In genomic region chr19:50362030-50362412, GRCh38 we compare ENCODE assay signal across 32 cellular contexts. TPM values are rescaled to one million over a fixed set of nuclear protein-coding genes. Genes with fewer than 3 reads are reported as not detected.
DNase-seq lines count a peak whose midpoint lies in the region; ATAC-seq, FAIRE-seq and TF ChIP-seq lines count a peak whose summit lies in the region.
"Had no signal": no experiment of that assay in that cellular context is flagged by ENCODE, and none has a peak within 500 bp of the region (broad histone marks: within the 10 kb centered on the region; RNA-seq: fewer than 3 reads in every experiment).

No MANE protein-coding gene starts in this region.

- no peak for TF ChIP-seq POLR2A in K562 (conservative IDR thresholded peaks at IDR 0.05)

- H3K9ac ChIP-seq in K562 (ENCODE audit: insufficient read depth in 1 of 2, low read depth in 2 of 2, low read length in 2 of 2) = no peak overlapping the region; a peak in 1 of 4 replicates

- FAIRE-seq in K562 (lab: Jason Lieb, UNC) = no peak
- FAIRE-seq: HTR-8/SVneo, islet of Langerhans had no signal

- H3K27me3 ChIP-seq in K562 (ENCODE audit: control insufficient read depth in 2 of 2, insufficient read depth in 2 of 2, low read length in 2 of 2) (no peaks in the 10 kb centered on the region), SJCRH30 (0 out of 2 replicates have a peak, but pooled peaks cover 3% of the 10 kb centered on the region)

- peaks cover 28% of the 10 kb centered on the region for H3K79me2 ChIP-seq in K562 (ENCODE audit: control insufficient read depth, insufficient read depth, low read length)

- 44% methylated on average over 6 of the region's 7 CpGs for WGBS in K562 (ENCODE audit: insufficient coverage, low coverage, missing lambda C conversion rate)

- H3K9me3 ChIP-seq in K562 (replicated peaks; ENCODE audit: control insufficient read depth, insufficient read depth, low read depth, low read length) (no peaks in the 10 kb centered on the region), SJCRH30 (replicated peaks) (no peaks in the 10 kb centered on the region)
- H3K9me3 ChIP-seq: left ventricle myocardium inferior had no signal

- TF ChIP-seq EP300 in K562 (IDR thresholded peaks at IDR 0.05; ENCODE audit: low read length) = no peak

- in situ Hi-C loops in K562 (cut with MboI) = no loop called here

- no peak overlapping the region for H3K4me3 ChIP-seq in K562
- no peak overlapping the region for H3K4me3 ChIP-seq in SJCRH30
- H3K4me3 ChIP-seq: coronary artery, left ventricle myocardium inferior, PC-9 had no signal

- TF ChIP-seq CTCF in K562 (IDR thresholded peaks at IDR 0.05 in 2 of 3, conservative IDR thresholded peaks at IDR 0.05 in 1 of 3; ENCODE audit: insufficient read depth in 2 of 3, low read depth in 1 of 3, low read length in 3 of 3) (no peak), HFFc6 (IDR thresholded peaks at IDR 0.05) (no peak)

- DNase-seq in activated naive CD4-positive, alpha-beta T cell treated with anti-CD3 and anti-CD28 coated beads for 36 hours = peak; percentile 49
- DNase-seq in activated naive CD4-positive, alpha-beta T cell treated with Interleukin-2 at 50 U/mL for 16 hours = no peak
- DNase-seq in activated T-helper 2 cell treated with anti-CD3 and anti-CD28 coated beads, Interferon-gamma antibody, Interleukin-2, Interleukin-4, amounts not matched to agents 10 μg/mL and 5 μg/mL and 100 μg/mL, durations not matched to agents 14 hours and 24 hours and 36 hours (ENCODE audit: low spot score) = no peak
- DNase-seq in K562 (ENCODE audit: extremely low read depth in 1 of 4, low spot score in 3 of 4) (no peak), HFFc6 (no peak), SJCRH30 (no peak)
- DNase-seq in stimulated activated naive CD8-positive, alpha-beta T cell treated with anti-CD3 and anti-CD28 coated beads, Interleukin-15, amount 100 ng/mL, for 72 hours = no peak
- DNase-seq: activated effector memory CD4-positive, alpha-beta T cell treated with Interleukin-2 at 50 U/mL for 16 hours; DMS79 treated with DMSO at 0.1 percent for 48 hours; effector memory CD4-positive, alpha-beta T cell; GF-D8; glutamatergic neuron; H9; KBM-7; left ventricle myocardium inferior; naive B cell; NCI-H1105 treated with DMSO at 0.1 percent for 48 hours; NCI-H1930; NCI-H524 treated with DMSO at 0.1 percent for 48 hours; T-helper 9 cell had no signal

- no TSS peak for BruUV-seq in K562 (replicated peaks; lab: Mats Ljungman, UMichigan)

- peaks cover 33% of the 10 kb centered on the region for H3K36me3 Mint-ChIP-seq in activated naive CD4-positive, alpha-beta T cell treated with anti-CD3 and anti-CD28 coated beads for 36 hours (ENCODE audit: low read depth)
- H3K36me3 Mint-ChIP-seq in activated T-helper 2 cell treated with anti-CD3 and anti-CD28 coated beads, Interferon-gamma antibody, Interleukin-2, Interleukin-4, amounts not matched to agents 10 μg/mL and 5 μg/mL and 100 μg/mL, durations not matched to agents 14 hours and 24 hours and 36 hours (ENCODE audit: low read depth) = peaks cover 24% of the 10 kb centered on the region
- no peaks in the 10 kb centered on the region for H3K36me3 Mint-ChIP-seq in HFFc6 (ENCODE audit: low read depth)

- peak overlapping the region; percentile 70 for H3K4me2 ChIP-seq in K562 (ENCODE audit: insufficient read depth, low read length)
- H3K4me2 ChIP-seq: PC-9 had no signal

- peaks cover 51 to 55% of the 10 kb centered on the region in 2 experiments for H3K4me1 ChIP-seq in K562 (replicated peaks in 1 of 2; ENCODE audit: control insufficient read depth in 2 of 2, insufficient read depth in 2 of 2, low read length in 2 of 2)
- H3K4me1 ChIP-seq in SJCRH30 = no peaks in the 10 kb centered on the region

- no peak overlapping the region for H2AFZ ChIP-seq in K562 (ENCODE audit: low read depth, low read length)
- H2AFZ ChIP-seq: PC-9 had no signal

- H3K4me1 Mint-ChIP-seq in activated naive CD4-positive, alpha-beta T cell treated with anti-CD3 and anti-CD28 coated beads for 36 hours (ENCODE audit: low read depth) = peaks cover 75% of the 10 kb centered on the region
- peaks cover 65% of the 10 kb centered on the region for H3K4me1 Mint-ChIP-seq in activated T-helper 2 cell treated with anti-CD3 and anti-CD28 coated beads, Interferon-gamma antibody, Interleukin-2, Interleukin-4, amounts not matched to agents 10 μg/mL and 5 μg/mL and 100 μg/mL, durations not matched to agents 14 hours and 24 hours and 36 hours (ENCODE audit: low read depth)
- peaks cover 90% of the 10 kb centered on the region for H3K4me1 Mint-ChIP-seq in stimulated activated naive CD8-positive, alpha-beta T cell treated with anti-CD3 and anti-CD28 coated beads, Interleukin-15, amount 100 ng/mL, for 72 hours
- H3K4me1 Mint-ChIP-seq in HFFc6 (ENCODE audit: low read depth) = no peaks in the 10 kb centered on the region
- H3K4me1 Mint-ChIP-seq: mesothelial cell of epicardium had no signal

- no peaks in the 10 kb centered on the region; the same call in 2 of the 3 replicates for H3K36me3 ChIP-seq in K562 (ENCODE audit: control insufficient read depth, insufficient read depth, low read length)
- no peaks in the 10 kb centered on the region for H3K36me3 ChIP-seq in SJCRH30
- H3K36me3 ChIP-seq: left ventricle myocardium inferior had no signal

- H3K4me3 Mint-ChIP-seq in activated naive CD4-positive, alpha-beta T cell treated with anti-CD3 and anti-CD28 coated beads for 36 hours = peak overlapping the region; percentile 22
- peak overlapping the region; percentile 1 for H3K4me3 Mint-ChIP-seq in activated T-helper 2 cell treated with anti-CD3 and anti-CD28 coated beads, Interferon-gamma antibody, Interleukin-2, Interleukin-4, amounts not matched to agents 10 μg/mL and 5 μg/mL and 100 μg/mL, durations not matched to agents 14 hours and 24 hours and 36 hours (ENCODE audit: low read depth)
- H3K4me3 Mint-ChIP-seq in stimulated activated naive CD8-positive, alpha-beta T cell treated with anti-CD3 and anti-CD28 coated beads, Interleukin-15, amount 100 ng/mL, for 72 hours = peak overlapping the region; percentile 69 to 70
- H3K4me3 Mint-ChIP-seq in HFFc6 = no peak overlapping the region
- H3K4me3 Mint-ChIP-seq: H9, mesothelial cell of epicardium, type B pancreatic cell had no signal

- intact Hi-C loops in activated naive CD4-positive, alpha-beta T cell treated with anti-CD3 and anti-CD28 coated beads for 36 hours (cut with micrococcal nuclease) = loop anchor here (1.0 to 10.0 kb wide), 2 partner anchors 22 to 293 kb away; partner anchors contain the start of gene POLD1
- intact Hi-C loops in activated T-helper 2 cell treated with anti-CD3 and anti-CD28 coated beads, Interferon-gamma antibody, Interleukin-2, Interleukin-4, amounts not matched to agents 10 μg/mL and 5 μg/mL and 100 μg/mL, durations not matched to agents 14 hours and 24 hours and 36 hours (cut with micrococcal nuclease) = loop anchor here (2.0 kb wide), 1 partner anchor 31 kb away; no protein-coding TSS in a partner anchor
- intact Hi-C loops in K562 (cut with micrococcal nuclease) = loop anchor here (5.0 kb wide), 1 partner anchor 295 kb away; no protein-coding TSS in a partner anchor

- POLR2A ChIA-PET in K562 (lab: Yijun Ruan, JAX) = interaction anchor here (0.6 to 3.6 kb wide), 6 partner anchors 10 to 508 kb away, joined by 3 to 29 read pairs (median 4); partner anchors contain the start of genes NR1H2 and SPIB

- H4K20me1 ChIP-seq in K562 (replicated peaks; ENCODE audit: control insufficient read depth, insufficient read depth, low read length) = no peaks in the 10 kb centered on the region

- TF ChIP-seq RAD21 in K562 (CRISPR knock-in tag; conservative IDR thresholded peaks at IDR 0.05 in 1 of 2, IDR thresholded peaks at IDR 0.05 in 1 of 2) = no peak

- no peak for ATAC-seq in K562
- no peak for ATAC-seq in stimulated activated naive CD8-positive, alpha-beta T cell treated with anti-CD3 and anti-CD28 coated beads, Interleukin-15, amount 100 ng/mL, for 72 hours
- ATAC-seq: Right ventricle myocardium inferior had no signal

- peaks cover 5% of the 10 kb centered on the region for H3K9me1 ChIP-seq in K562 (ENCODE audit: control insufficient read depth, insufficient read depth, low read length)

- H3K27ac ChIP-seq in K562 (ENCODE audit: extremely low read depth, low read depth, low read length) (peak overlapping the region; percentile 65; the same call in 2 of the 3 replicates), SJCRH30 (no peak overlapping the region)
- H3K27ac ChIP-seq: coronary artery, left ventricle myocardium inferior, PC-9, VCaP had no signal

- peaks cover 2% of the 10 kb centered on the region for H3K9me3 Mint-ChIP-seq in activated naive CD4-positive, alpha-beta T cell treated with anti-CD3 and anti-CD28 coated beads for 36 hours
- no peaks in the 10 kb centered on the region for H3K9me3 Mint-ChIP-seq in activated T-helper 2 cell treated with anti-CD3 and anti-CD28 coated beads, Interferon-gamma antibody, Interleukin-2, Interleukin-4, amounts not matched to agents 10 μg/mL and 5 μg/mL and 100 μg/mL, durations not matched to agents 14 hours and 24 hours and 36 hours
- peaks cover 0 to 20% of the 10 kb centered on the region in 2 donors for H3K9me3 Mint-ChIP-seq in stimulated activated naive CD8-positive, alpha-beta T cell treated with anti-CD3 and anti-CD28 coated beads, Interleukin-15, amount 100 ng/mL, for 72 hours
- H3K9me3 Mint-ChIP-seq in HFFc6 = 0 out of 2 replicates have a peak, but pooled peaks cover 4% of the 10 kb centered on the region
- H3K9me3 Mint-ChIP-seq: H9, mesothelial cell of epicardium, type B pancreatic cell had no signal

- H3K27me3 Mint-ChIP-seq in activated naive CD4-positive, alpha-beta T cell treated with anti-CD3 and anti-CD28 coated beads for 36 hours (ENCODE audit: low read depth) = no peaks in the 10 kb centered on the region
- H3K27me3 Mint-ChIP-seq in activated T-helper 2 cell treated with anti-CD3 and anti-CD28 coated beads, Interferon-gamma antibody, Interleukin-2, Interleukin-4, amounts not matched to agents 10 μg/mL and 5 μg/mL and 100 μg/mL, durations not matched to agents 14 hours and 24 hours and 36 hours (ENCODE audit: low read depth) = no peaks in the 10 kb centered on the region
- no peaks in the 10 kb centered on the region for H3K27me3 Mint-ChIP-seq in stimulated activated naive CD8-positive, alpha-beta T cell treated with anti-CD3 and anti-CD28 coated beads, Interleukin-15, amount 100 ng/mL, for 72 hours
- H3K27me3 Mint-ChIP-seq in HFFc6 (ENCODE audit: insufficient read depth) = peaks cover 3% of the 10 kb centered on the region
- H3K27me3 Mint-ChIP-seq: naive B cell, type B pancreatic cell had no signal

- CTCF ChIA-PET in activated naive CD4-positive, alpha-beta T cell treated with anti-CD3 and anti-CD28 coated beads for 36 hours (lab: Charles Lee) = interaction anchor here (0.6 kb wide), 1 partner anchor 46 kb away, joined by 3 read pairs; no protein-coding TSS in a partner anchor
- CTCF ChIA-PET in K562 (lab: Yijun Ruan, JAX; ENCODE audit: low intra/inter-chr PET ratio) = no interaction called here

- peak overlapping the region; percentile 92 for H3K27ac Mint-ChIP-seq in activated naive CD4-positive, alpha-beta T cell treated with anti-CD3 and anti-CD28 coated beads for 36 hours
- peak overlapping the region; percentile 97 for H3K27ac Mint-ChIP-seq in activated T-helper 2 cell treated with anti-CD3 and anti-CD28 coated beads, Interferon-gamma antibody, Interleukin-2, Interleukin-4, amounts not matched to agents 10 μg/mL and 5 μg/mL and 100 μg/mL, durations not matched to agents 14 hours and 24 hours and 36 hours
- H3K27ac Mint-ChIP-seq in stimulated activated naive CD8-positive, alpha-beta T cell treated with anti-CD3 and anti-CD28 coated beads, Interleukin-15, amount 100 ng/mL, for 72 hours = no peak overlapping the region
- H3K27ac Mint-ChIP-seq in HFFc6 = no peak overlapping the region
- H3K27ac Mint-ChIP-seq: H9, mesothelial cell of epicardium, type B pancreatic cell had no signal

RNA-seq across cellular contexts. Expression of gene NAPSA, which starts 3.4 kb away (rescaled TPM):
- total RNA-seq in activated naive CD4-positive, alpha-beta T cell treated with anti-CD3 and anti-CD28 coated beads for 36 hours = 10 to 100 TPM; 40.2 to 41.0 TPM
- total RNA-seq in activated T-helper 2 cell treated with anti-CD3 and anti-CD28 coated beads, Interferon-gamma antibody, Interleukin-2, Interleukin-4, amounts not matched to agents 10 μg/mL and 5 μg/mL and 100 μg/mL, durations not matched to agents 14 hours and 24 hours and 36 hours = 5.1 and 5.5 TPM in 2 replicates
- 3.9 and 8.3 TPM in 2 replicates for total RNA-seq in K562 (2011; cell fraction: chromatin; rRNA removed; ENCODE audit: low replicate concordance)
- 5.0 and 5.5 TPM in 2 replicates for total RNA-seq in K562 (2011; cell fraction: nucleolus; rRNA removed)
- 3.6 and 5.6 TPM in 2 replicates for total RNA-seq in K562 (2011; cell fraction: nucleoplasm; rRNA removed)
- total RNA-seq in K562 (2014; rRNA removed) = 0.41 and 0.78 TPM in 2 replicates
- total RNA-seq in K562 (2014; rRNA removed; fragmentation: Illumina TruSeq; extraction: Trizol) = 0.45 and 0.65 TPM in 2 replicates
- 0.45 and 0.76 TPM in 2 replicates for total RNA-seq in K562 (2015; rRNA removed; fragmentation: Illumina TruSeq; extraction: Trizol)
- total RNA-seq in K562 (2021) = 1.9 and 2.3 TPM in 2 replicates
- polyA plus RNA-seq in K562 (2011; rRNA removed) = 1.2 and 1.9 TPM in 2 replicates
- 1.4 and 1.9 TPM in 2 replicates for polyA plus RNA-seq in K562 (2011; cell fraction: cytosol; rRNA removed)
- 11.3 and 12.5 TPM in 2 replicates for polyA plus RNA-seq in K562 (2011; cell fraction: nucleus; rRNA removed)
- polyA plus RNA-seq in K562 (2012) = 2.0 and 3.0 TPM in 2 replicates
- 0.89 and 1.1 TPM in 2 replicates for polyA plus RNA-seq in K562 (2014; fragmentation: Illumina TruSeq; extraction: Trizol)
- under 1 TPM; 0.25 to 0.49 TPM for polyA plus RNA-seq in K562 (2014; fragmentation: Nextera tagmentation; extraction: Ambion mirVana)
- 0.69 and 1.6 TPM in 2 replicates for polyA plus RNA-seq in K562 (2014; rRNA removed)
- 0.42 and 0.57 TPM in 2 replicates for polyA minus RNA-seq in K562 (2011; rRNA and poly(A)+ RNA removed)
- polyA minus RNA-seq in K562 (2011; cell fraction: cytosol; rRNA and poly(A)+ RNA removed) = 1.5 TPM in 1 of 2 replicates, not detected in the other
- 2.0 and 2.2 TPM in 2 replicates for polyA minus RNA-seq in K562 (2011; cell fraction: nucleus; rRNA and poly(A)+ RNA removed)
- under 1 TPM in 4 of 6 experiments, not detected in 2; 0.12 to 0.66 (median 0.41) TPM for total RNA-seq in HFFc6 (2021; fragmentation: NEBNext Ultra II Directional; extraction: Animal tissue kit (Norgen Biotek cat#: 25700))
- total RNA-seq in SJCRH30 (2014; rRNA removed; shearing (Covaris generic)) = 0.08 and 0.18 TPM in 2 replicates
- total RNA-seq: skeletal muscle tissue had no signal

RNA-seq across cellular contexts. Expression of gene NR1H2, which starts 14.2 kb away (rescaled TPM):
- 10 to 100 TPM; 47.2 to 49.3 TPM for total RNA-seq in activated naive CD4-positive, alpha-beta T cell treated with anti-CD3 and anti-CD28 coated beads for 36 hours
- total RNA-seq in activated T-helper 2 cell treated with anti-CD3 and anti-CD28 coated beads, Interferon-gamma antibody, Interleukin-2, Interleukin-4, amounts not matched to agents 10 μg/mL and 5 μg/mL and 100 μg/mL, durations not matched to agents 14 hours and 24 hours and 36 hours = 76.1 and 79.9 TPM in 2 replicates
- 31.6 and 83.2 TPM in 2 replicates for total RNA-seq in K562 (2011; cell fraction: chromatin; rRNA removed; ENCODE audit: low replicate concordance)
- 66.3 and 72.5 TPM in 2 replicates for total RNA-seq in K562 (2011; cell fraction: nucleolus; rRNA removed)
- total RNA-seq in K562 (2011; cell fraction: nucleoplasm; rRNA removed) = 41.0 and 45.6 TPM in 2 replicates
- 51.4 and 68.1 TPM in 2 replicates for total RNA-seq in K562 (2014; rRNA removed)
- 10.6 and 12.3 TPM in 2 replicates for total RNA-seq in K562 (2014; rRNA removed; fragmentation: Illumina TruSeq; extraction: Trizol)
- 32.9 and 35.0 TPM in 2 replicates for total RNA-seq in K562 (2015; rRNA removed; fragmentation: Illumina TruSeq; extraction: Trizol)
- total RNA-seq in K562 (2021) = 56.7 and 58.2 TPM in 2 replicates
- polyA plus RNA-seq in K562 (2011; rRNA removed) = 24.0 and 37.5 TPM in 2 replicates
- 42.2 and 70.3 TPM in 2 replicates for polyA plus RNA-seq in K562 (2011; cell fraction: cytosol; rRNA removed)
- 71.7 and 110 TPM in 2 replicates for polyA plus RNA-seq in K562 (2011; cell fraction: nucleus; rRNA removed)
- 51.4 and 65.3 TPM in 2 replicates for polyA plus RNA-seq in K562 (2012)
- polyA plus RNA-seq in K562 (2014; fragmentation: Illumina TruSeq; extraction: Trizol) = 23.8 and 51.0 TPM in 2 replicates
- 1 to 10 TPM in 1 of 2 experiments, under 1 TPM in 1; 0.11 to 1.5 TPM for polyA plus RNA-seq in K562 (2014; fragmentation: Nextera tagmentation; extraction: Ambion mirVana)
- 61.9 and 73.8 TPM in 2 replicates for polyA plus RNA-seq in K562 (2014; rRNA removed)
- 12.7 and 17.8 TPM in 2 replicates for polyA minus RNA-seq in K562 (2011; rRNA and poly(A)+ RNA removed)
- polyA minus RNA-seq in K562 (2011; cell fraction: cytosol; rRNA and poly(A)+ RNA removed) = 15.7 and 17.4 TPM in 2 replicates
- 28.8 and 37.7 TPM in 2 replicates for polyA minus RNA-seq in K562 (2011; cell fraction: nucleus; rRNA and poly(A)+ RNA removed)
- 10 to 100 TPM; 66.6 to 76.0 (median 70.1) TPM for total RNA-seq in HFFc6 (2021; fragmentation: NEBNext Ultra II Directional; extraction: Animal tissue kit (Norgen Biotek cat#: 25700))
- 22.3 and 22.6 TPM in 2 replicates for total RNA-seq in SJCRH30 (2014; rRNA removed; shearing (Covaris generic))

RNA-seq across cellular contexts. Expression of gene POLD1, which starts 22.1 kb away (rescaled TPM):
- total RNA-seq in activated naive CD4-positive, alpha-beta T cell treated with anti-CD3 and anti-CD28 coated beads for 36 hours = 100 to 1,000 TPM; 221 to 224 TPM
- total RNA-seq in activated T-helper 2 cell treated with anti-CD3 and anti-CD28 coated beads, Interferon-gamma antibody, Interleukin-2, Interleukin-4, amounts not matched to agents 10 μg/mL and 5 μg/mL and 100 μg/mL, durations not matched to agents 14 hours and 24 hours and 36 hours = 153 and 162 TPM in 2 replicates
- 79.9 and 373 TPM in 2 replicates for total RNA-seq in K562 (2011; cell fraction: chromatin; rRNA removed; ENCODE audit: low replicate concordance)
- total RNA-seq in K562 (2011; cell fraction: nucleolus; rRNA removed) = 460 and 477 TPM in 2 replicates
- 147 and 179 TPM in 2 replicates for total RNA-seq in K562 (2011; cell fraction: nucleoplasm; rRNA removed)
- total RNA-seq in K562 (2014; rRNA removed) = 258 and 338 TPM in 2 replicates
- total RNA-seq in K562 (2014; rRNA removed; fragmentation: Illumina TruSeq; extraction: Trizol) = 15.3 and 28.3 TPM in 2 replicates
- total RNA-seq in K562 (2015; rRNA removed; fragmentation: Illumina TruSeq; extraction: Trizol) = 89.4 and 95.2 TPM in 2 replicates
- 296 and 312 TPM in 2 replicates for total RNA-seq in K562 (2021)
- 45.2 and 88.6 TPM in 2 replicates for polyA plus RNA-seq in K562 (2011; rRNA removed)
- polyA plus RNA-seq in K562 (2011; cell fraction: cytosol; rRNA removed) = 86.2 and 222 TPM in 2 replicates
- polyA plus RNA-seq in K562 (2011; cell fraction: nucleus; rRNA removed) = 460 and 607 TPM in 2 replicates
- polyA plus RNA-seq in K562 (2012) = 164 and 224 TPM in 2 replicates
- polyA plus RNA-seq in K562 (2014; fragmentation: Illumina TruSeq; extraction: Trizol) = 47.8 and 97.9 TPM in 2 replicates
- 1 to 10 TPM; 1.3 to 6.4 TPM for polyA plus RNA-seq in K562 (2014; fragmentation: Nextera tagmentation; extraction: Ambion mirVana)
- 161 and 163 TPM in 2 replicates for polyA plus RNA-seq in K562 (2014; rRNA removed)
- polyA minus RNA-seq in K562 (2011; rRNA and poly(A)+ RNA removed) = 33.3 and 52.7 TPM in 2 replicates
- polyA minus RNA-seq in K562 (2011; cell fraction: cytosol; rRNA and poly(A)+ RNA removed) = 165 and 236 TPM in 2 replicates
- polyA minus RNA-seq in K562 (2011; cell fraction: nucleus; rRNA and poly(A)+ RNA removed) = 166 and 171 TPM in 2 replicates
- 10 to 100 TPM; 21.7 to 37.8 (median 33.7) TPM for total RNA-seq in HFFc6 (2021; fragmentation: NEBNext Ultra II Directional; extraction: Animal tissue kit (Norgen Biotek cat#: 25700))
- total RNA-seq in SJCRH30 (2014; rRNA removed; shearing (Covaris generic)) = 74.4 and 75.2 TPM in 2 replicates

RNA-seq across cellular contexts. Expression of gene KCNC3, which starts 32.8 kb away (rescaled TPM):
- 1 to 10 TPM; 2.0 to 2.4 TPM for total RNA-seq in activated naive CD4-positive, alpha-beta T cell treated with anti-CD3 and anti-CD28 coated beads for 36 hours
- total RNA-seq in activated T-helper 2 cell treated with anti-CD3 and anti-CD28 coated beads, Interferon-gamma antibody, Interleukin-2, Interleukin-4, amounts not matched to agents 10 μg/mL and 5 μg/mL and 100 μg/mL, durations not matched to agents 14 hours and 24 hours and 36 hours = 17.6 and 19.2 TPM in 2 replicates
- 19.8 and 38.5 TPM in 2 replicates for total RNA-seq in K562 (2011; cell fraction: chromatin; rRNA removed; ENCODE audit: low replicate concordance)
- total RNA-seq in K562 (2011; cell fraction: nucleolus; rRNA removed) = 17.0 and 18.4 TPM in 2 replicates
- 18.8 and 48.6 TPM in 2 replicates for total RNA-seq in K562 (2011; cell fraction: nucleoplasm; rRNA removed)
- 1.8 and 4.0 TPM in 2 replicates for total RNA-seq in K562 (2014; rRNA removed)
- 1.4 and 1.7 TPM in 2 replicates for total RNA-seq in K562 (2014; rRNA removed; fragmentation: Illumina TruSeq; extraction: Trizol)
- 2.1 and 3.0 TPM in 2 replicates for total RNA-seq in K562 (2015; rRNA removed; fragmentation: Illumina TruSeq; extraction: Trizol)
- total RNA-seq in K562 (2021) = 20.2 and 26.2 TPM in 2 replicates
- 2.0 and 3.7 TPM in 2 replicates for polyA plus RNA-seq in K562 (2011; rRNA removed)
- 2.0 and 2.7 TPM in 2 replicates for polyA plus RNA-seq in K562 (2011; cell fraction: cytosol; rRNA removed)
- 12.7 and 28.1 TPM in 2 replicates for polyA plus RNA-seq in K562 (2011; cell fraction: nucleus; rRNA removed)
- 10.3 and 13.2 TPM in 2 replicates for polyA plus RNA-seq in K562 (2012)
- 14.9 and 16.4 TPM in 2 replicates for polyA plus RNA-seq in K562 (2014; fragmentation: Illumina TruSeq; extraction: Trizol)
- polyA plus RNA-seq in K562 (2014; fragmentation: Nextera tagmentation; extraction: Ambion mirVana) = under 1 TPM; 0.03 to 0.06 TPM
- polyA plus RNA-seq in K562 (2014; rRNA removed) = 13.2 and 14.2 TPM in 2 replicates
- 1.2 and 2.0 TPM in 2 replicates for polyA minus RNA-seq in K562 (2011; rRNA and poly(A)+ RNA removed)
- 8.9 and 10.9 TPM in 2 replicates for polyA minus RNA-seq in K562 (2011; cell fraction: cytosol; rRNA and poly(A)+ RNA removed)
- polyA minus RNA-seq in K562 (2011; cell fraction: nucleus; rRNA and poly(A)+ RNA removed) = 7.8 and 7.9 TPM in 2 replicates
- not detected for total RNA-seq in HFFc6 (2021; fragmentation: NEBNext Ultra II Directional; extraction: Animal tissue kit (Norgen Biotek cat#: 25700))
- total RNA-seq in SJCRH30 (2014; rRNA removed; shearing (Covaris generic)) = 1.1 and 1.2 TPM in 2 replicates
- total RNA-seq: bronchial epithelial cell, MCF 10A had no signal

RNA-seq across cellular contexts. Expression of gene SPIB, which starts 56.7 kb away (rescaled TPM):
- total RNA-seq in activated naive CD4-positive, alpha-beta T cell treated with anti-CD3 and anti-CD28 coated beads for 36 hours = under 1 TPM; 0.36 to 0.47 TPM
- 0.66 and 0.80 TPM in 2 replicates for total RNA-seq in activated T-helper 2 cell treated with anti-CD3 and anti-CD28 coated beads, Interferon-gamma antibody, Interleukin-2, Interleukin-4, amounts not matched to agents 10 μg/mL and 5 μg/mL and 100 μg/mL, durations not matched to agents 14 hours and 24 hours and 36 hours
- 2.3 and 8.3 TPM in 2 replicates for total RNA-seq in K562 (2011; cell fraction: chromatin; rRNA removed; ENCODE audit: low replicate concordance)
- total RNA-seq in K562 (2011; cell fraction: nucleolus; rRNA removed) = 4.6 and 5.2 TPM in 2 replicates
- 3.9 and 4.4 TPM in 2 replicates for total RNA-seq in K562 (2011; cell fraction: nucleoplasm; rRNA removed)
- total RNA-seq in K562 (2014; rRNA removed) (0.33 and 0.45 TPM in 2 replicates), K562 (2014; rRNA removed; fragmentation: Illumina TruSeq; extraction: Trizol) (0.22 and 0.25 TPM in 2 replicates), K562 (2015; rRNA removed; fragmentation: Illumina TruSeq; extraction: Trizol) (0.40 and 0.45 TPM in 2 replicates), K562 (2021) (1.0 and 1.3 TPM in 2 replicates)
- polyA plus RNA-seq in K562 (2011; rRNA removed) (0.46 and 0.60 TPM in 2 replicates), K562 (2014; fragmentation: Illumina TruSeq; extraction: Trizol) (0.24 and 0.76 TPM in 2 replicates), K562 (2014; fragmentation: Nextera tagmentation; extraction: Ambion mirVana) (under 1 TPM in 1 of 2 experiments, not detected in 1; 0.06 TPM), K562 (2014; rRNA removed) (0.53 and 0.92 TPM in 2 replicates)
- 0.41 and 0.94 TPM in 2 replicates for polyA plus RNA-seq in K562 (2011; cell fraction: cytosol; rRNA removed)
- polyA plus RNA-seq in K562 (2011; cell fraction: nucleus; rRNA removed) = 2.5 and 7.6 TPM in 2 replicates
- polyA plus RNA-seq in K562 (2012) = 0.53 and 1.1 TPM in 2 replicates
- 0.06 and 0.07 TPM in 2 replicates for polyA minus RNA-seq in K562 (2011; rRNA and poly(A)+ RNA removed)
- polyA minus RNA-seq in K562 (2011; cell fraction: cytosol; rRNA and poly(A)+ RNA removed) = not detected in 2 replicates
- 0.33 and 0.94 TPM in 2 replicates for polyA minus RNA-seq in K562 (2011; cell fraction: nucleus; rRNA and poly(A)+ RNA removed)
- total RNA-seq in HFFc6 (2021; fragmentation: NEBNext Ultra II Directional; extraction: Animal tissue kit (Norgen Biotek cat#: 25700)) = not detected
- total RNA-seq in SJCRH30 (2014; rRNA removed; shearing (Covaris generic)) = 0.83 and 2.8 TPM in 2 replicates
- total RNA-seq: bronchial epithelial cell, epithelial cell of proximal tubule, left ventricle myocardium inferior, MCF 10A, PC-9, Right ventricle myocardium inferior had no signal

Comparison
In these comparisons a context has a peak if more than half of its experiments do, and no peak if none do; other contexts are left out.
1. H3K27ac Mint-ChIP-seq: peak in activated naive CD4-positive, alpha-beta T cell treated with anti-CD3 and anti-CD28 coated beads for 36 hours (single experiment) and activated T-helper 2 cell treated with anti-CD3 and anti-CD28 coated beads, Interferon-gamma antibody, Interleukin-2, Interleukin-4, amounts not matched to agents 10 μg/mL and 5 μg/mL and 100 μg/mL, durations not matched to agents 14 hours and 24 hours and 36 hours (single experiment); none in stimulated activated naive CD8-positive, alpha-beta T cell treated with anti-CD3 and anti-CD28 coated beads, Interleukin-15, amount 100 ng/mL, for 72 hours (0 of 2) and HFFc6 (single experiment).